Comparison of ENCODE assay signal across 1 cellular context in genomic region chr16:80803341-80804060, GRCh38.
TF ChIP-seq lines count a peak whose summit lies in the region.

No MANE protein-coding gene starts in this region.

TF ChIP-seq in H1, 55 proteins besides CTCF, POLR2A, EP300 and RAD21 (continued from another document):
- TF ChIP-seq CHD7 (IDR thresholded peaks at IDR 0.05; ENCODE audit: insufficient replicate concordance, low read length) (no peak), BACH1 (IDR thresholded peaks at IDR 0.05; ENCODE audit: low read length) (peak; percentile 40; the same call in 1 of the 2 replicates), SUZ12 (IDR thresholded peaks at IDR 0.05; ENCODE audit: low read length) (no peak)
